ENCODE assay signal across 8 cellular contexts in genomic region chr9:41053666-41054363, GRCh38.
DNase-seq lines count a peak whose midpoint lies in the region; ATAC-seq and TF ChIP-seq lines count a peak whose summit lies in the region.
"Not testable (repeated sequence)": the region's sequence is repeated elsewhere in the genome, so short reads cannot be mapped to it uniquely, and the experiment has no call there.

No MANE protein-coding gene starts in this region.

- DNase-seq in Caki2 (ENCODE audit: low read depth) (peak; percentile 62), fibroblast of mammary gland (ENCODE audit: low read depth) (peak; percentile 15)

- ATAC-seq in GM18873 (IDR thresholded peaks at IDR 0.05; ENCODE audit: low FRiP score, unreplicated experiment) (peak; percentile 92), GM19467 (IDR thresholded peaks at IDR 0.05; ENCODE audit: unreplicated experiment) (peak; percentile 83), GM21825 (IDR thresholded peaks at IDR 0.05; ENCODE audit: unreplicated experiment) (peak; percentile 90), HG02884 (IDR thresholded peaks at IDR 0.05; ENCODE audit: unreplicated experiment) (peak; percentile 66), HG03108 (IDR thresholded peaks at IDR 0.05; ENCODE audit: unreplicated experiment) (peak; percentile 88), HG03521 (IDR thresholded peaks at IDR 0.05; ENCODE audit: unreplicated experiment) (peak; percentile 61)

- in situ Hi-C loops in Caki2 (cut with HindIII; ENCODE audit: low pct_unique_long_range_greater_than_20kb, low sequenced_read_pairs) = not testable (repeated sequence)

- not testable (repeated sequence) for TF ChIP-seq CTCF in fibroblast of mammary gland (conservative IDR thresholded peaks at IDR 0.05; ENCODE audit: control insufficient read depth, insufficient read depth, low read depth, low read length)

- not testable (repeated sequence) for H3K4me3 ChIP-seq in fibroblast of mammary gland (ENCODE audit: control insufficient read depth, low read depth, low read length)
